25 cellular contexts compared by ENCODE assay signal in the genomic region with DNA sequence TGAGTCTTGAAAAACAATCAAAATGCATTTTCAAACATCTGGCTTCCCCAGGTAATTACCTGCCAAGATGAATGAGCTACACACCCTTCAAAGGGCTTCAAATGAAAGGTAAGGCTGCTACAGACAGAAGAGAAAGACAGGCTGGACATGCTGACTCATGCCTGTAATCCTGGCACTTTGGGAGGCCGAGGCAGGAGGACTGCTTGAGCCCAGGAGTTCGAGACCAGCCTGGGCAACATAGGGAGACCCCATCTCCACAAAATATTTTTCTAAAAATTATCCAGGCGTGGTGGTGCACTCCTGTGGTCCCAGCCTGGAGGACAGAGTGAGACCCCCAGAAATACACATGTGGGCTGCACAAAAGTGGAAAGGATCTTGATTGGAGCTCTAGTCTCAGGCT. TPM values are rescaled to one million over a fixed set of nuclear protein-coding genes. Genes with fewer than 3 reads are reported as not detected.
"Had no signal": no experiment of that assay in that cellular context is flagged by ENCODE, and none has a peak within 500 bp of the region (broad histone marks: within the 10 kb centered on the region; RNA-seq: fewer than 3 reads in every experiment).

No MANE protein-coding gene starts in this region.

- H3K4me3 ChIP-seq: esophagus squamous epithelium, left lung, mucosa of descending colon, prostate gland, upper lobe of left lung had no signal

- H3K27ac Mint-ChIP-seq: activated CD4-positive, alpha-beta memory T cell treated with anti-CD3 and anti-CD28 coated beads, Interleukin-2, amount 10 ng/mL, durations not matched to agents 7 days and 5 days; activated naive CD8-positive, alpha-beta T cell treated with anti-CD3 and anti-CD28 coated beads for 36 hours had no signal

- H3K9me3 Mint-ChIP-seq: activated CD4-positive, alpha-beta memory T cell treated with anti-CD3 and anti-CD28 coated beads, Interleukin-2, amount 10 ng/mL, durations not matched to agents 7 days and 5 days; activated naive CD8-positive, alpha-beta T cell treated with anti-CD3 and anti-CD28 coated beads for 36 hours; activated T-cell treated with anti-CD3 and anti-CD28 coated beads, Interleukin-2, amount 50 U/mL, for 72 hours; brain; central memory CD8-positive, alpha-beta T cell; naive thymus-derived CD4-positive, alpha-beta T cell had no signal

- ATAC-seq: left lung; mucosa of descending colon; naive thymus-derived CD4-positive, alpha-beta T cell; right cardiac atrium had no signal

- H3K9me3 ChIP-seq: esophagus squamous epithelium, left lung, mucosa of descending colon, prostate gland, upper lobe of left lung had no signal

- FAIRE-seq: keratinocyte, small intestine had no signal

- H3K4me3 Mint-ChIP-seq: activated CD4-positive, alpha-beta memory T cell treated with anti-CD3 and anti-CD28 coated beads, Interleukin-2, amount 10 ng/mL, durations not matched to agents 7 days and 5 days; activated naive CD8-positive, alpha-beta T cell treated with anti-CD3 and anti-CD28 coated beads for 36 hours; brain; central memory CD8-positive, alpha-beta T cell; naive thymus-derived CD4-positive, alpha-beta T cell had no signal

- H3K27ac ChIP-seq: left lung, prostate gland, upper lobe of left lung had no signal

- H3K36me3 ChIP-seq: prostate gland had no signal

- H3K27me3 ChIP-seq: esophagus squamous epithelium, left lung, upper lobe of left lung had no signal

- DNase-seq: activated CD4-positive, alpha-beta memory T cell treated with anti-CD3 and anti-CD28 coated beads, Interleukin-2, amount 10 ng/mL, durations not matched to agents 7 days and 5 days; activated CD4-positive, alpha-beta T cell treated with anti-CD3 and anti-CD28 coated beads for 4 hours; activated gamma-delta T cell; activated naive CD8-positive, alpha-beta T cell treated with anti-CD3 and anti-CD28 coated beads for 36 hours; activated T-cell treated with anti-CD3 and anti-CD28 coated beads, Interleukin-2, amount 50 U/mL, for 72 hours; amygdala; cortex of kidney; effector CD4-positive, alpha-beta T cell; esophagus squamous epithelium; hippocampal formation; left lung; naive thymus-derived CD4-positive, alpha-beta T cell; right cardiac atrium; small intestine; stimulated activated CD4-positive, alpha-beta T cell treated with anti-CD3 and anti-CD28 coated beads, Interleukin-4, amount 100 ng/mL, for 24 hours; stimulated activated naive CD4-positive, alpha-beta T cell; T-helper 2 cell; upper lobe of left lung had no signal

- H3K27me3 Mint-ChIP-seq: activated CD4-positive, alpha-beta memory T cell treated with anti-CD3 and anti-CD28 coated beads, Interleukin-2, amount 10 ng/mL, durations not matched to agents 7 days and 5 days; activated naive CD8-positive, alpha-beta T cell treated with anti-CD3 and anti-CD28 coated beads for 36 hours; brain; central memory CD8-positive, alpha-beta T cell; naive thymus-derived CD4-positive, alpha-beta T cell had no signal

RNA-seq across cellular contexts. Expression of a gene that starts 22.6 kb away (rescaled TPM):
- total RNA-seq: fibroblast of villous mesenchyme, glomerular endothelial cell had no signal

RNA-seq across cellular contexts. Expression of a gene that starts 36.1 kb away (rescaled TPM):
- total RNA-seq: activated CD4-positive, alpha-beta memory T cell treated with anti-CD3 and anti-CD28 coated beads, Interleukin-2, amount 10 ng/mL, durations not matched to agents 7 days and 5 days; activated naive CD8-positive, alpha-beta T cell treated with anti-CD3 and anti-CD28 coated beads for 36 hours; activated T-cell treated with anti-CD3 and anti-CD28 coated beads, Interleukin-2, amount 50 U/mL, for 72 hours; fibroblast of villous mesenchyme; glomerular endothelial cell; naive thymus-derived CD4-positive, alpha-beta T cell; right cardiac atrium had no signal
- polyA plus RNA-seq: keratinocyte; naive thymus-derived CD4-positive, alpha-beta T cell; right cardiac atrium had no signal
